9 cellular contexts compared by ENCODE assay signal in the genomic region with DNA sequence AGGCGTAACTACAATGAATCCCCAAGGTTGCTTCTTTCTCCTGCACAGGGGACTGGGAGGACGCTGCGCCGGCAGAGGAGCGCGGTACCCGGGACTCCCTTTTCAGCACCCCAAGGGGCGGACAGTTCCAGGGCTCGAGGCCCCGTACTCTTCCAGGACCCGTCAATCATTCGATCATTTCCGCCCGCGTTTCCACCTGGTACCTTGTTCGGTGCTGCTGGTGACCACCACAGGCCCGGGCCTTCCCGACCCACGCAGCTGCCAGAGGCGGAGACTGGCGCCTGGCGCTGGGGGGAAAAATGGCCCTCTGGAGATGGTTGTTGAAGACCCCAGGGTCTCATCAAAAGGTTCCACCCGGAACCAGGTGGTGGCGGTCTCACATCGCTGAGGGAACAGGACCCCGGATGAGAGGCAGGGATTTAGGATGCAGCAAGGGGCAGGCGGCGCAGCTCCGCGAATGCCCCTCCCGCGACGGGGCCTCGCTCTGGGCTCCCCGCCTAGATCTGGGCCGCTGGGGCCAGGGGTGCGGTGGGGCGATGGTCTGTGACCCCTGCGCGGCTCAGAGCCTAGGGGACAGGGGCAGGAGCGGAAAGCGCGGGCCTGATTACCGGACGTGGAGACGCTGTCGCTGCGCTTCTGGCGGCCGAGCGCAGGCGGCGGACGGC. TPM values are rescaled to one million over a fixed set of nuclear protein-coding genes. Genes with fewer than 3 reads are reported as not detected.
DNase-seq lines count a peak whose midpoint lies in the region; ATAC-seq, FAIRE-seq and TF ChIP-seq lines count a peak whose summit lies in the region.
"Had no signal": no experiment of that assay in that cellular context is flagged by ENCODE, and none has a peak within 500 bp of the region (broad histone marks: within the 10 kb centered on the region; RNA-seq: fewer than 3 reads in every experiment).

No MANE protein-coding gene starts in this region.

- no peak overlapping the region for H2AK5ac ChIP-seq in H1 (ENCODE audit: low read depth, low read length)

- H3K27me3 ChIP-seq in NT2/D1 (ENCODE audit: insufficient read depth, insufficient read length) (peaks cover 99% of the 10 kb centered on the region), H1 (replicated peaks in 1 of 4; ENCODE audit: control insufficient read depth in 3 of 4, extremely low read depth in 1 of 4, insufficient read depth in 3 of 4, low read length in 3 of 4) (peaks cover 63 to 95% (median 90%) of the 10 kb centered on the region in 4 experiments), mammary epithelial cell (ENCODE audit: insufficient read depth, low read length) (peaks cover 42% of the 10 kb centered on the region), colonic mucosa (peaks cover 52% of the 10 kb centered on the region)

- peak overlapping the region; percentile 11; the same call in 1 of the 2 replicates for H2AFZ ChIP-seq in H1 (ENCODE audit: low read length)
- no peak overlapping the region for H2AFZ ChIP-seq in mammary epithelial cell (ENCODE audit: low read depth, low read length)

- H3K27me3 Mint-ChIP-seq in nephron (ENCODE audit: low read depth), result peaks cover 98% of the 10 kb centered on the region

- no peak overlapping the region for H3K4me3 Mint-ChIP-seq in nephron

- no peak overlapping the region; the same call in 1 of the 2 replicates for H4K8ac ChIP-seq in H1 (ENCODE audit: extremely low read depth, insufficient read depth, low read length)

- no peaks in the 10 kb centered on the region for H3K4me1 Mint-ChIP-seq in nephron

- no peak for DNase-seq in D721Med (ENCODE audit: insufficient read length, low spot score)
- peak; percentile 52 for DNase-seq in NT2/D1 (ENCODE audit: low read depth, low spot score)
- DNase-seq in H1 (ENCODE audit: low read depth in 1 of 2, low spot score in 2 of 2), result peak in 1 of 2 experiments; percentile 94
- no peak for DNase-seq in mammary epithelial cell
- no peak for DNase-seq in colonic mucosa
- DNase-seq: NCI-H1105 treated with DMSO at 0.1 percent for 48 hours had no signal

- H3K4me3 ChIP-seq in NT2/D1 (ENCODE audit: insufficient read length, low read depth) (peak overlapping the region; percentile 47), H1 (ENCODE audit: extremely low read depth in 1 of 4, insufficient read depth in 2 of 4, low read depth in 3 of 4, low read length in 4 of 4) (peak overlapping the region; percentile 32 to 61 (median 40)), mammary epithelial cell (replicated peaks in 1 of 3; ENCODE audit: insufficient read depth in 1 of 3, low read depth in 2 of 3, low read length in 3 of 3) (no peak overlapping the region), colonic mucosa (no peak overlapping the region)

- no peaks in the 10 kb centered on the region for H3K9me3 ChIP-seq in NT2/D1 (ENCODE audit: insufficient read depth, low read length)
- H3K9me3 ChIP-seq in H1 (ENCODE audit: insufficient read depth in 2 of 2, low read depth in 1 of 2, low read length in 1 of 2), result no peaks in the 10 kb centered on the region
- no peaks in the 10 kb centered on the region for H3K9me3 ChIP-seq in mammary epithelial cell (replicated peaks; ENCODE audit: insufficient read depth, low read length)
- H3K9me3 ChIP-seq in colonic mucosa, result no peaks in the 10 kb centered on the region

- no peak for ATAC-seq in HG03521 (IDR thresholded peaks at IDR 0.05; ENCODE audit: unreplicated experiment)
- ATAC-seq in HG02588 (IDR thresholded peaks at IDR 0.05; ENCODE audit: unreplicated experiment), result no peak

- no peak overlapping the region for H2BK20ac ChIP-seq in H1 (ENCODE audit: low read length)

- no peak overlapping the region for H2BK120ac ChIP-seq in H1 (replicated peaks; ENCODE audit: low read depth, low read length)

- no peak overlapping the region for H3K18ac ChIP-seq in H1 (ENCODE audit: extremely low read depth, low read length)

- peak; percentile 58 for TF ChIP-seq CTCF in D721Med (IDR thresholded peaks at IDR 0.05; ENCODE audit: insufficient read depth, missing control alignments)
- peak; percentile 29 to 48 (median 45) for TF ChIP-seq CTCF in H1 (IDR thresholded peaks at IDR 0.05; ENCODE audit: control extremely low read depth in 1 of 3, insufficient read depth in 1 of 3, low read depth in 1 of 3, low read length in 3 of 3)
- peak in 2 of 3 experiments; percentile 12 for TF ChIP-seq CTCF in nephron (IDR thresholded peaks at IDR 0.05; ENCODE audit: unreplicated experiment in 3 of 3)
- TF ChIP-seq CTCF in mammary epithelial cell (conservative IDR thresholded peaks at IDR 0.05 in 1 of 2, IDR thresholded peaks at IDR 0.05 in 1 of 2; ENCODE audit: extremely low read depth in 1 of 2, insufficient read depth in 1 of 2, low read depth in 1 of 2, low read length in 2 of 2), result no peak
- TF ChIP-seq CTCF in colonic mucosa (IDR thresholded peaks at IDR 0.05), result no peak

- in situ Hi-C loops in mammary epithelial cell (cut with MboI; ENCODE audit: low sequenced_read_pairs in 2 of 2), result loop anchor here in 1 of 2 donors (10.0 kb wide), 1 partner anchor 94 kb away; no protein-coding TSS in a partner anchor

- H2BK15ac ChIP-seq in H1 (ENCODE audit: low read length), result no peak overlapping the region

- no peak overlapping the region for H4K5ac ChIP-seq in H1 (ENCODE audit: insufficient read length, low read depth, low read length)

- H3K36me3 ChIP-seq in NT2/D1 (ENCODE audit: insufficient read depth, insufficient read length, low read length) (no peaks in the 10 kb centered on the region), H1 (ENCODE audit: control insufficient read depth in 2 of 4, insufficient read depth in 4 of 4, low read length in 3 of 4) (no peaks in the 10 kb centered on the region; a peak in 1 of 8 replicates), mammary epithelial cell (ENCODE audit: insufficient read depth, low read length) (no peaks in the 10 kb centered on the region), colonic mucosa (no peaks in the 10 kb centered on the region)

- H3K79me2 ChIP-seq in H1 (ENCODE audit: control insufficient read depth in 1 of 2, insufficient read depth in 2 of 2, low read length in 2 of 2) (no peaks in the 10 kb centered on the region), mammary epithelial cell (ENCODE audit: insufficient read depth, low read length) (no peaks in the 10 kb centered on the region)

- intact Hi-C loops in mammary epithelial cell (cut with micrococcal nuclease) (loop anchor here (5.0 kb wide), 3 partner anchors 116 to 316 kb away; a partner anchor contains a TSS), colonic mucosa (cut with DNase I) (no loop called here)

- H3K27ac ChIP-seq in H1 (ENCODE audit: low read depth, low read length) (no peak overlapping the region), mammary epithelial cell (ENCODE audit: insufficient read depth, low read depth, low read length) (no peak overlapping the region), colonic mucosa (no peak overlapping the region)

- H3K14ac ChIP-seq in H1 (ENCODE audit: insufficient read length), result no peak overlapping the region

- H2BK5ac ChIP-seq in H1 (ENCODE audit: low read depth, low read length), result no peak overlapping the region

- BruUV-seq in mammary epithelial cell (replicated peaks; lab: Mats Ljungman, UMichigan), result no TSS peak

- POLR2A ChIA-PET in H1 (lab: Charles Lee; ENCODE audit: partially characterized antibody), result interaction anchor here (0.8 to 2.0 kb wide), 2 partner anchors 10 to 115 kb away, joined by 3 to 4 read pairs; no protein-coding TSS in a partner anchor

- H3K27ac Mint-ChIP-seq in nephron, result no peak overlapping the region

- dilution Hi-C loops in mammary epithelial cell (cut with HindIII; ENCODE audit: low sequenced_read_pairs), result no loop called here

- TF ChIP-seq RAD21 in H1 (IDR thresholded peaks at IDR 0.05 in 1 of 2, conservative IDR thresholded peaks at IDR 0.05 in 1 of 2; ENCODE audit: low read depth in 2 of 2, low read length in 2 of 2), result peak; percentile 58 to 67

- H3K56ac ChIP-seq in H1 (replicated peaks; ENCODE audit: insufficient read length, low read depth, low read length), result no peak overlapping the region

- H4K20me1 ChIP-seq in H1 (replicated peaks in 1 of 2; ENCODE audit: control insufficient read depth in 1 of 2, insufficient read depth in 2 of 2, low read length in 2 of 2) (peaks cover 2 to 4% of the 10 kb centered on the region in 2 experiments), mammary epithelial cell (ENCODE audit: insufficient read depth, low read length) (peaks cover 4% of the 10 kb centered on the region)

- peaks cover 7% of the 10 kb centered on the region; the same call in 1 of the 2 replicates for H3K23me2 ChIP-seq in H1 (ENCODE audit: low read depth, low read length)

- H3K9me3 Mint-ChIP-seq in nephron, result peaks cover 3% of the 10 kb centered on the region

- no peak overlapping the region for H3K4ac ChIP-seq in H1 (replicated peaks; ENCODE audit: insufficient read length, low read depth, low read length)

- H3K4me1 ChIP-seq in NT2/D1 (ENCODE audit: insufficient read depth, insufficient read length), result peaks cover 3% of the 10 kb centered on the region
- H3K4me1 ChIP-seq in H1 (replicated peaks in 1 of 4; ENCODE audit: control insufficient read depth in 3 of 4, insufficient read depth in 4 of 4, low read length in 3 of 4), result peaks cover 0 to 15% (median 5%) of the 10 kb centered on the region in 4 experiments; a peak in 5 of 7 replicates
- peaks cover 18% of the 10 kb centered on the region for H3K4me1 ChIP-seq in mammary epithelial cell (ENCODE audit: insufficient read depth, low read length)
- no peaks in the 10 kb centered on the region for H3K4me1 ChIP-seq in colonic mucosa

- H4K91ac ChIP-seq in H1 (replicated peaks; ENCODE audit: insufficient read length, low read length), result no peak overlapping the region

- H3K23ac ChIP-seq in H1 (ENCODE audit: insufficient read length), result no peak overlapping the region

- H3K9ac ChIP-seq in NT2/D1 (ENCODE audit: insufficient read length, low read depth) (peak overlapping the region; percentile 42), H1 (replicated peaks in 1 of 4; ENCODE audit: extremely low read depth in 1 of 4, low read depth in 3 of 4, low read length in 3 of 4) (no peak overlapping the region), mammary epithelial cell (ENCODE audit: insufficient read depth, low read length) (no peak overlapping the region), colonic mucosa (ENCODE audit: low read depth in 2 of 2, low read length in 2 of 2) (no peak overlapping the region)

- no peak for FAIRE-seq in D721Med (lab: Jason Lieb, UNC)
- FAIRE-seq in H1 (lab: Jason Lieb, UNC), result peak; percentile 66

- H3K79me1 ChIP-seq in H1 (ENCODE audit: low read depth, low read length), result no peaks in the 10 kb centered on the region

- TF ChIP-seq EP300 in H1 (IDR thresholded peaks at IDR 0.05; ENCODE audit: borderline replicate concordance in 1 of 2, low read depth in 2 of 2, low read length in 2 of 2), result no peak

- H3K36me3 Mint-ChIP-seq in nephron (ENCODE audit: low read depth), result no peaks in the 10 kb centered on the region

- 5% methylated on average over 43 of the region's 54 CpGs; no CpG with 5 or more reads in 1 of the 2 experiments for WGBS in H1 (ENCODE audit: extremely low coverage in 1 of 2, insufficient coverage in 1 of 2, insufficient read length in 1 of 2, insufficient replicate concordance in 2 of 2, low coverage in 1 of 2, low lambda C conversion rate in 2 of 2, missing lambda C conversion rate in 1 of 2), 2 experiments
- 32% methylated on average over 20 of the region's 54 CpGs for WGBS in mammary epithelial cell (ENCODE audit: low coverage, missing lambda C conversion rate)

- H2BK12ac ChIP-seq in H1 (ENCODE audit: low read depth, low read length), result no peak overlapping the region

- CTCF ChIA-PET in H1 (lab: Charles Lee; ENCODE audit: partially characterized antibody), result interaction anchor here (1.1 to 1.7 kb wide), 2 partner anchors 95 to 113 kb away, joined by 3 to 4 read pairs; no protein-coding TSS in a partner anchor
- CTCF ChIA-PET in mammary epithelial cell (lab: Charles Lee; ENCODE audit: low non-redundant PET), result no interaction called here

- peak overlapping the region; percentile 91 to 97 for H3K4me2 ChIP-seq in H1 (ENCODE audit: insufficient read depth in 1 of 2, low read depth in 2 of 2, low read length in 2 of 2)
- H3K4me2 ChIP-seq in mammary epithelial cell (ENCODE audit: insufficient read depth, low read depth, low read length), result no peak overlapping the region

- no peak for TF ChIP-seq POLR2A in H1 (IDR thresholded peaks at IDR 0.05; ENCODE audit: control extremely low read depth in 1 of 2, low read depth in 2 of 2, low read length in 2 of 2)

RNA-seq across cellular contexts. Expression of a gene that starts 0.7 kb away (rescaled TPM):
- total RNA-seq in H1 (2021; fragmentation: NEBNext Ultra II Directional; extraction: Animal tissue kit (Norgen Biotek cat#: 25700)), result not detected in 2 replicates
- 0.05 and 0.14 TPM in 2 replicates for polyA plus RNA-seq in H1 (2011; rRNA removed)
- 0.04 TPM for polyA plus RNA-seq in H1 (2011; cell fraction: cytosol; rRNA removed)
- polyA plus RNA-seq in H1 (2011; cell fraction: nucleus; rRNA removed), result not detected
- not detected in 4 replicates for polyA plus RNA-seq in H1 (2012, experiment 1 of 2)
- polyA plus RNA-seq in H1 (2012, experiment 2 of 2), result not detected
- polyA plus RNA-seq in H1 (2013, experiment 1 of 2), result 0.10 TPM
- polyA plus RNA-seq in H1 (2013, experiment 2 of 2), result 0.04 TPM
- not detected in 2 replicates for polyA minus RNA-seq in H1 (2011; rRNA and poly(A)+ RNA removed)
- not detected for polyA minus RNA-seq in H1 (2011; cell fraction: cytosol; rRNA and poly(A)+ RNA removed)
- polyA minus RNA-seq in H1 (2011; cell fraction: nucleus; rRNA and poly(A)+ RNA removed), result 1.00 TPM
- total RNA-seq in mammary epithelial cell, result not detected
- polyA plus RNA-seq in mammary epithelial cell, result not detected
- not detected for polyA minus RNA-seq in mammary epithelial cell
- total RNA-seq in colonic mucosa, result not detected

RNA-seq across cellular contexts. Expression of a gene that starts 23.3 kb away (rescaled TPM):
- 2.2 and 2.6 TPM in 2 replicates for total RNA-seq in H1 (2021; fragmentation: NEBNext Ultra II Directional; extraction: Animal tissue kit (Norgen Biotek cat#: 25700))
- polyA plus RNA-seq in H1 (2011; rRNA removed), result 3.3 and 3.4 TPM in 2 replicates
- polyA plus RNA-seq in H1 (2011; cell fraction: cytosol; rRNA removed), result 3.7 TPM
- 5.8 TPM for polyA plus RNA-seq in H1 (2011; cell fraction: nucleus; rRNA removed)
- 2.6 to 4.3 TPM (median 3.7 TPM) in 4 replicates for polyA plus RNA-seq in H1 (2012, experiment 1 of 2)
- 2.2 TPM for polyA plus RNA-seq in H1 (2012, experiment 2 of 2)
- polyA plus RNA-seq in H1 (2013, experiment 1 of 2), result 1.2 TPM
- 1.1 TPM for polyA plus RNA-seq in H1 (2013, experiment 2 of 2)
- 3.4 and 6.8 TPM in 2 replicates for polyA minus RNA-seq in H1 (2011; rRNA and poly(A)+ RNA removed)
- 2.1 TPM for polyA minus RNA-seq in H1 (2011; cell fraction: cytosol; rRNA and poly(A)+ RNA removed)
- 2.3 TPM for polyA minus RNA-seq in H1 (2011; cell fraction: nucleus; rRNA and poly(A)+ RNA removed)
- total RNA-seq in mammary epithelial cell, result 1 to 10 TPM; 1.2 to 3.5 TPM
- 2.2 TPM for polyA plus RNA-seq in mammary epithelial cell
- 3.2 TPM for polyA minus RNA-seq in mammary epithelial cell
- 10 to 100 TPM; 29.0 to 32.0 TPM for total RNA-seq in colonic mucosa

Comparison
In these comparisons a context has a peak if more than half of its experiments do, and no peak if none do; other contexts are left out.
1. CTCF ChIP-seq: peak in D721Med (single experiment), H1 (3 of 3) and nephron (2 of 3); none in mammary epithelial cell (0 of 2) and colonic mucosa (single experiment).
2. H3K4me3 ChIP-seq: peak in NT2/D1 (single experiment) and H1 (4 of 4); none in mammary epithelial cell (0 of 3) and colonic mucosa (single experiment).